Comparison of ENCODE assay signal across 13 cellular contexts in genomic region chr5:139664727-139665351, GRCh38. TPM values are rescaled to one million over a fixed set of nuclear protein-coding genes. Genes with fewer than 3 reads are reported as not detected.
A peak's percentile ranks its signal among the peaks of the same experiment; 100 is the strongest.
DNase-seq lines count a peak whose midpoint lies in the region; ATAC-seq and TF ChIP-seq lines count a peak whose summit lies in the region.
"Had no signal": no experiment of that assay in that cellular context is flagged by ENCODE, and none has a peak within 500 bp of the region (broad histone marks: within the 10 kb centered on the region; RNA-seq: fewer than 3 reads in every experiment).

No MANE protein-coding gene starts in this region.

- no peaks in the 10 kb centered on the region for H3K36me3 ChIP-seq in ACC112 (ENCODE audit: insufficient read depth, low read length)
- H3K36me3 ChIP-seq in SU-DHL-6 (ENCODE audit: low read length) = no peaks in the 10 kb centered on the region
- H3K36me3 ChIP-seq in parathyroid adenoma (ENCODE audit: control insufficient read depth, insufficient read depth, low read length) = no peaks in the 10 kb centered on the region
- H3K36me3 ChIP-seq: colonic mucosa had no signal

- H3K27ac ChIP-seq in ACC112 (ENCODE audit: low read depth, low read length) = 0 out of 2 replicates have a peak overlapping the region, but pooled peaks have one; percentile 1
- peak overlapping the region; percentile 99 for H3K27ac ChIP-seq in SU-DHL-6 (ENCODE audit: low read depth, low read length)
- peak overlapping the region; percentile 92 for H3K27ac ChIP-seq in parathyroid adenoma
- H3K27ac ChIP-seq: colonic mucosa had no signal

- no peaks in the 10 kb centered on the region for H3K9me2 ChIP-seq in SU-DHL-6 (replicated peaks; ENCODE audit: insufficient read depth, low read length)

- 0 out of 2 replicates have a peak overlapping the region, but pooled peaks have one; percentile 4 for H3K9ac ChIP-seq in SU-DHL-6 (ENCODE audit: low read length)
- no peak overlapping the region for H3K9ac ChIP-seq in parathyroid adenoma
- H3K9ac ChIP-seq: KMS-11 had no signal

- DNase-seq in left ventricle myocardium superior (peak; percentile 70), SW 1271 (lab: John Stamatoyannopoulos, UW) (no peak), UCSD-AML1 (lab: John Stamatoyannopoulos, UW; ENCODE audit: unreplicated experiment) (no peak)
- DNase-seq: colonic mucosa; NCI-H2171; SHP77; stimulated activated CD8-positive, alpha-beta memory T cell treated with anti-CD3 and anti-CD28 coated beads, Interleukin-4, amount 100 ng/mL, for 48 hours had no signal

- peaks cover 42% of the 10 kb centered on the region for H3F3A ChIP-seq in SU-DHL-6 (ENCODE audit: insufficient read depth)

- H2AFZ ChIP-seq in ACC112 (ENCODE audit: low read length, unreplicated experiment) (no peak overlapping the region), SU-DHL-6 (ENCODE audit: low read depth, low read length, severe bottlenecking) (no peak overlapping the region), parathyroid adenoma (no peak overlapping the region)

- peak; percentile 28 for ATAC-seq in left ventricle myocardium superior
- ATAC-seq in HG03175 (IDR thresholded peaks at IDR 0.05; ENCODE audit: unreplicated experiment) = no peak
- no peak for ATAC-seq in GM19328 (IDR thresholded peaks at IDR 0.05; ENCODE audit: unreplicated experiment)

- TF ChIP-seq CTCF in SU-DHL-6 (IDR thresholded peaks at IDR 0.05; ENCODE audit: insufficient read depth, low read length, poor library complexity, severe bottlenecking) = no peak
- TF ChIP-seq CTCF in parathyroid adenoma (IDR thresholded peaks at IDR 0.05) = no peak

- H3K4me1 ChIP-seq in ACC112 (ENCODE audit: control insufficient read depth, insufficient read depth, low read length, unreplicated experiment) (peaks cover 69% of the 10 kb centered on the region), parathyroid adenoma (peaks cover 75% of the 10 kb centered on the region)

- no peak overlapping the region for H3K4me3 ChIP-seq in ACC112 (ENCODE audit: low read depth, low read length)
- no peak overlapping the region for H3K4me3 ChIP-seq in SU-DHL-6 (ENCODE audit: insufficient read depth, low read length, poor library complexity, severe bottlenecking)
- H3K4me3 ChIP-seq in parathyroid adenoma (ENCODE audit: low read depth, low read length) = no peak overlapping the region
- H3K4me3 ChIP-seq: colonic mucosa had no signal

- H3K27me3 ChIP-seq in ACC112 (ENCODE audit: insufficient read depth, low read length) (no peaks in the 10 kb centered on the region), SU-DHL-6 (ENCODE audit: low read length) (no peaks in the 10 kb centered on the region), parathyroid adenoma (ENCODE audit: control insufficient read depth, insufficient read depth, low read length) (no peaks in the 10 kb centered on the region)
- H3K27me3 ChIP-seq: colonic mucosa had no signal

- no peaks in the 10 kb centered on the region for H4K20me1 ChIP-seq in SU-DHL-6 (ENCODE audit: low read depth, low read length)

- intact Hi-C loops in left ventricle myocardium superior (cut with micrococcal nuclease) = no loop called here

- H3K79me2 ChIP-seq in ACC112 (ENCODE audit: control insufficient read depth, insufficient read depth, low read length, unreplicated experiment) (peaks cover 86% of the 10 kb centered on the region), SU-DHL-6 (ENCODE audit: insufficient read depth, low read length) (peaks cover 94% of the 10 kb centered on the region), parathyroid adenoma (peaks cover 64% of the 10 kb centered on the region)

- H3K9me3 ChIP-seq in SU-DHL-6 (ENCODE audit: insufficient read depth, low read length) = no peaks in the 10 kb centered on the region
- no peaks in the 10 kb centered on the region for H3K9me3 ChIP-seq in parathyroid adenoma (ENCODE audit: control insufficient read depth, low read length)
- H3K9me3 ChIP-seq: colonic mucosa had no signal

- H3K4me2 ChIP-seq in SU-DHL-6 (ENCODE audit: low read depth, low read length, poor library complexity, severe bottlenecking) = no peak overlapping the region
- peak overlapping the region; percentile 36 for H3K4me2 ChIP-seq in parathyroid adenoma (ENCODE audit: low read length)
- H3K4me2 ChIP-seq: KMS-11 had no signal

RNA-seq across cellular contexts. Expression of gene CXXC5, which starts 16.7 kb away (rescaled TPM):
- 75.7 TPM for total RNA-seq in left ventricle myocardium superior

Comparison
In these comparisons a context has a peak if more than half of its experiments do, and no peak if none do; other contexts are left out.
1. H3K27ac ChIP-seq: peak in every context shown above with its lines; median percentile 99 in SU-DHL-6; 92 in parathyroid adenoma; 1 in ACC112.